ENCODE assay signal across 20 cellular contexts in the genomic region with DNA sequence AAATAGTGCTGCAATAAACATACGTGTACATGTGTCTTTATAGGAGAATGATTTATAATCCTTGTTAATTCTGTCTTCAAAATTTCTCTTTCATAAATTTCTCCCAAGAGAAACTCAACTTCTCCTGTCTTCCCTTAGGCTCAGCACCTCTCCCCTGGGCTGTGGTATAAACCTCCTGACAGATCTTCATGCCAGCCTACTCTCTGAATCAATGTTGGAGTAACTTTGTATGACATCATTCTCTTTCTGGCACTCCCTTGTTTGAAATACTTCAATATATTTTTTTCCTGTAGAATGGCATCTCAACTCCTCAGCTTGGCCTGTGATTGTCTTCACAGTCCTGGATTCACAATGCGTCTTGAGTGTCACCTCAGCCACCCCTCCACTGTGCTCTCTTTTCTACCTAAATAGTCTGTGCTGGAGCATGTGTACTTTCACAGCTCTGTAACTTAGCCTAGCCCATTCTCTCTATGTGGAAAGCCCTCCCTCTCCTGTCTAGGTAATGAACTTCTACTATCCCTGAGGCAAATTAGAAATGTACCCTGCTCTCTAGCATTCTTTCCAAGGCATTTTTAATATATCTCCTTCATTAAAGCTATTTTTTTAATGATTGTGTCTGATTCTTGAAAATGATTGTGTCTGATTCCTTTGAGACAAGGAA.
A peak's percentile ranks its signal among the peaks of the same experiment; 100 is the strongest.
DNase-seq lines count a peak whose midpoint lies in the region; ATAC-seq and TF ChIP-seq lines count a peak whose summit lies in the region.
"Had no signal": no experiment of that assay in that cellular context is flagged by ENCODE, and none has a peak within 500 bp of the region (broad histone marks: within the 10 kb centered on the region; RNA-seq: fewer than 3 reads in every experiment).

No MANE protein-coding gene starts in this region.

- no peak overlapping the region for H4K8ac ChIP-seq in H9 (replicated peaks; ENCODE audit: insufficient read length, low read depth, low read length)

- no peak overlapping the region for H3T11ph ChIP-seq in H9 (ENCODE audit: low read length)

- H3K23me2 ChIP-seq in H9 (ENCODE audit: insufficient read length, low read depth, low read length, poor library complexity, severe bottlenecking), result no peaks in the 10 kb centered on the region

- H3K4me1 ChIP-seq in GM23248 (ENCODE audit: insufficient read depth) (peaks cover 12% of the 10 kb centered on the region), H9 (ENCODE audit: insufficient read depth, low read length) (no peaks in the 10 kb centered on the region)

- no peak overlapping the region for H3K14ac ChIP-seq in H9 (ENCODE audit: insufficient read depth, low read length)

- no peak overlapping the region for H3K18ac ChIP-seq in H9 (ENCODE audit: insufficient read length, low read depth, low read length)

- no peak overlapping the region for H2BK5ac ChIP-seq in H9 (ENCODE audit: insufficient read length, low read length)

- H4K91ac ChIP-seq in H9 (ENCODE audit: insufficient read length, low read depth, low read length), result no peak overlapping the region

- no peak overlapping the region for H4K5ac ChIP-seq in H9 (ENCODE audit: insufficient read length, low read depth, low read length)

- H3K4me3 ChIP-seq in GM23248 (no peak overlapping the region), foreskin fibroblast (ENCODE audit: low read depth in 1 of 2, low read length in 2 of 2) (no peak overlapping the region)
- H3K4me3 ChIP-seq: PC-9 had no signal

- H3K27me3 Mint-ChIP-seq in H9 (ENCODE audit: low read depth), result no peaks in the 10 kb centered on the region

- H2BK15ac ChIP-seq in H9 (ENCODE audit: low read depth, low read length), result no peak overlapping the region

- H3K4ac ChIP-seq in H9 (ENCODE audit: low read depth, low read length), result no peak overlapping the region

- no peak overlapping the region for H2BK12ac ChIP-seq in H9 (ENCODE audit: insufficient read length, low read depth, low read length)

- no peak overlapping the region for H2BK120ac ChIP-seq in H9 (ENCODE audit: low read depth, low read length, poor library complexity, severe bottlenecking)

- H3K36me3 ChIP-seq in GM23248 (ENCODE audit: low read depth), result no peaks in the 10 kb centered on the region

- peaks cover 11% of the 10 kb centered on the region for H3F3A ChIP-seq in GM23248 (ENCODE audit: insufficient read depth)

- H3K27me3 ChIP-seq in GM23248 (replicated peaks; ENCODE audit: insufficient read depth) (no peaks in the 10 kb centered on the region; the same call in 1 of the 2 replicates), H9 (ENCODE audit: insufficient read depth, low read length) (no peaks in the 10 kb centered on the region)

- no peaks in the 10 kb centered on the region for H3K79me2 ChIP-seq in GM23248 (ENCODE audit: insufficient read depth)
- H3K79me2 ChIP-seq in H9 (ENCODE audit: insufficient read depth, low read length), result no peaks in the 10 kb centered on the region

- H3K9me3 Mint-ChIP-seq in H9, result no peaks in the 10 kb centered on the region

- no peak overlapping the region for H3K23ac ChIP-seq in H9 (ENCODE audit: insufficient read length, low read depth, low read length)

- intact Hi-C loops in left colon (cut with DNase I, micrococcal nuclease), result no loop called here

- no peak overlapping the region for H2AK5ac ChIP-seq in H9 (ENCODE audit: insufficient read length, low read length)

- no peak overlapping the region for H3K9ac ChIP-seq in GM23248
- H3K9ac ChIP-seq in H9 (ENCODE audit: extremely low read depth, insufficient read length, low read length), result no peak overlapping the region
- H3K9ac ChIP-seq: KMS-11 had no signal

- peak; percentile 55 for ATAC-seq in left colon
- ATAC-seq in HG02970 (IDR thresholded peaks at IDR 0.05; ENCODE audit: low FRiP score, unreplicated experiment), result no peak
- ATAC-seq: HCT116, SK-N-SH treated with all-trans-retinoic acid at 6 μM for 48 hours had no signal

- DNase-seq in GM23248 (peak; percentile 33), H9 (no peak), left colon (no peak), foreskin fibroblast (no peak)
- no peak for DNase-seq in activated naive CD4-positive, alpha-beta T cell treated with anti-CD3 and anti-CD28 coated beads, Interleukin-2, amount 50 U/mL, for 16 hours
- DNase-seq: ACHN, NCI-H1417 treated with DMSO at 0.1 percent for 48 hours, NCI-H2029, NCI-H446 treated with DMSO at 0.1 percent for 48 hours, NCI-H82, PC-9, SIG-M5, T-helper 1 cell had no signal

- no peaks in the 10 kb centered on the region for H3K79me1 ChIP-seq in H9 (ENCODE audit: insufficient read depth, low read depth, low read length, poor library complexity, severe bottlenecking)

- no peaks in the 10 kb centered on the region for H3K9me2 ChIP-seq in GM23248 (ENCODE audit: insufficient read depth)

- no peak overlapping the region for H3K4me3 Mint-ChIP-seq in H9

- H3K27ac ChIP-seq in GM23248 (no peak overlapping the region), H9 (ENCODE audit: insufficient read length, low read depth, low read length) (no peak overlapping the region), VCaP (no peak overlapping the region)
- H3K27ac ChIP-seq: C4-2B, KMS-11, PC-9, RWPE1 had no signal

- H3K36me3 Mint-ChIP-seq in H9 (ENCODE audit: insufficient read depth in 1 of 3, low read depth in 3 of 3), result no peaks in the 10 kb centered on the region

- H2AFZ ChIP-seq in GM23248, result no peak overlapping the region
- H2AFZ ChIP-seq in H9 (ENCODE audit: low read length), result no peak overlapping the region
- H2AFZ ChIP-seq: PC-9 had no signal

- no peaks in the 10 kb centered on the region for H4K20me1 ChIP-seq in GM23248 (ENCODE audit: insufficient read depth)
- no peaks in the 10 kb centered on the region for H4K20me1 ChIP-seq in H9 (ENCODE audit: control insufficient read depth, insufficient read depth, insufficient read length)

- in situ Hi-C loops in GM23248 (cut with MboI), result no loop called here

- no peaks in the 10 kb centered on the region for H3K4me1 Mint-ChIP-seq in H9

- H3K4me2 ChIP-seq in GM23248 (ENCODE audit: unreplicated experiment), result no peak overlapping the region
- no peak overlapping the region for H3K4me2 ChIP-seq in H9 (ENCODE audit: insufficient read depth, insufficient read length, low read length)
- H3K4me2 ChIP-seq: KMS-11, PC-9 had no signal

- TF ChIP-seq CTCF in H9 (conservative IDR thresholded peaks at IDR 0.05) (peak; percentile 27; the same call in 1 of the 3 replicates), VCaP (conservative IDR thresholded peaks at IDR 0.05) (peak; percentile 20; the same call in 1 of the 2 replicates), foreskin fibroblast (IDR thresholded peaks at IDR 0.05; ENCODE audit: low read depth, low read length) (no peak)

- no peak overlapping the region for H3K27ac Mint-ChIP-seq in H9

- H3K56ac ChIP-seq in H9 (ENCODE audit: insufficient read length, low read depth, low read length), result no peak overlapping the region

- H3K9me3 ChIP-seq in GM23248 (ENCODE audit: low read depth) (no peaks in the 10 kb centered on the region), H9 (ENCODE audit: control insufficient read depth, low read depth, low read length) (no peaks in the 10 kb centered on the region)

- H2BK20ac ChIP-seq in H9 (ENCODE audit: low read depth, low read length, poor library complexity, severe bottlenecking), result no peak overlapping the region

- WGBS in GM23248 (ENCODE audit: low coverage in 1 of 2, low lambda C conversion rate in 2 of 2, missing lambda C conversion rate in 2 of 2), 2 experiments, result 70 to 78% methylated on average over 2 of the region's 2 CpGs
- WGBS in H9 (ENCODE audit: extremely low coverage, insufficient read length, low lambda C conversion rate), result no CpG with 5 or more reads among the region's 2 CpGs
